ENCODE assay signal across 8 cellular contexts in genomic region chr11:59753650-59754493, GRCh38. TPM values are rescaled to one million over a fixed set of nuclear protein-coding genes. Genes with fewer than 3 reads are reported as not detected.
A peak's percentile ranks its signal among the peaks of the same experiment; 100 is the strongest.
DNase-seq lines count a peak whose midpoint lies in the region; ATAC-seq and TF ChIP-seq lines count a peak whose summit lies in the region.

No MANE protein-coding gene starts in this region.

- no peak for DNase-seq in AG04449 (ENCODE audit: low read depth, low spot score)
- DNase-seq in NCI-H2196 (lab: John Stamatoyannopoulos, UW; ENCODE audit: unreplicated experiment): peak; percentile 91
- peak; percentile 82 for DNase-seq in activated CD4-positive, CD25-positive, alpha-beta regulatory T cell treated with anti-CD3 and anti-CD28 coated beads, Interleukin-2, amount 50 U/mL, for 72 hours
- peak; percentile 90 for DNase-seq in cerebellum (ENCODE audit: low spot score)
- peak; percentile 84 for DNase-seq in kidney tubule cell (ENCODE audit: low spot score)
- DNase-seq in stimulated activated CD4-positive, alpha-beta T cell treated with anti-CD3 and anti-CD28 coated beads, Interleukin-1b, Interleukin-23, amount 100 ng/mL, for 24 hours (ENCODE audit: low read depth in 4 of 4, low spot score in 1 of 4): peak; percentile 61 to 76 (median 72)

- POLR2A ChIA-PET in AG04449 (lab: Yijun Ruan, JAX): interaction anchor here (1.4 kb wide), 1 partner anchor 13 kb away, joined by 3 read pairs; no protein-coding TSS in a partner anchor

- CTCF ChIA-PET in AG04449 (lab: Yijun Ruan, JAX): interaction anchor here (0.7 to 8.1 kb wide), 27 partner anchors 8 to 212 kb away, joined by 3 to 216 read pairs (median 4); partner anchors contain the start of genes MRPL16 and PATL1

- peak; percentile 85 for TF ChIP-seq CTCF in AG04449 (IDR thresholded peaks at IDR 0.05; ENCODE audit: insufficient read depth, low read length, missing control alignments)

- ATAC-seq in GM18519 (IDR thresholded peaks at IDR 0.05; ENCODE audit: low FRiP score, unreplicated experiment) (peak; percentile 69), HG03066 (IDR thresholded peaks at IDR 0.05; ENCODE audit: low read depth, unreplicated experiment) (peak; percentile 67)

- H3K4me3 ChIP-seq in AG04449 (ENCODE audit: low read depth, low read length): peak overlapping the region; percentile 83

RNA-seq across cellular contexts. Expression of gene STX3, which starts 1.3 kb away (rescaled TPM):
- 22.2 TPM for total RNA-seq in cerebellum

RNA-seq across cellular contexts. Expression of gene OR10V1, which starts 40.2 kb away (rescaled TPM):
- not detected for total RNA-seq in cerebellum

RNA-seq across cellular contexts. Expression of gene MRPL16, which starts 56.7 kb away (rescaled TPM):
- 14.3 TPM for total RNA-seq in cerebellum
